Comparison of ENCODE assay signal across 23 cellular contexts in genomic region chr10:114310346-114310745, GRCh38.
"Had no signal": no experiment of that assay in that cellular context is flagged by ENCODE, and none has a peak within 500 bp of the region (broad histone marks: within the 10 kb centered on the region; RNA-seq: fewer than 3 reads in every experiment).

No MANE protein-coding gene starts in this region.

- H3K27me3 Mint-ChIP-seq: activated B cell treated with CpG ODN at 0.5 μM for 24 hours; activated CD4-positive, alpha-beta T cell treated with anti-CD3 and anti-CD28 coated beads for 36 hours; activated T-cell treated with anti-CD3 and anti-CD28 coated beads, Interleukin-2, amount 50 U/mL, for 24 hours; activated T-helper 17 cell treated with anti-CD3 and anti-CD28 coated beads, Interleukin-2, amount 50 U/mL, for 72 hours had no signal

- ATAC-seq: activated CD4-positive, alpha-beta T cell treated with anti-CD3 and anti-CD28 coated beads for 36 hours; activated naive CD4-positive, alpha-beta T cell treated with anti-CD3 and anti-CD28 coated beads, Interleukin-2, amount 50 U/mL, for 72 hours; activated T-helper 17 cell treated with anti-CD3 and anti-CD28 coated beads, Interleukin-2, amount 50 U/mL, for 72 hours; effector memory CD8-positive, alpha-beta T cell; mucosa of descending colon had no signal

- H3K9me3 Mint-ChIP-seq: activated B cell treated with CpG ODN at 0.5 μM for 24 hours; activated naive CD4-positive, alpha-beta T cell treated with anti-CD3 and anti-CD28 coated beads, Interleukin-2, amount 50 U/mL, for 72 hours; activated T-cell treated with anti-CD3 and anti-CD28 coated beads, Interleukin-2, amount 50 U/mL, for 24 hours; activated T-helper 17 cell treated with anti-CD3 and anti-CD28 coated beads, Interleukin-2, amount 50 U/mL, for 72 hours; brain; effector memory CD8-positive, alpha-beta T cell; nephron progenitor cell had no signal

- H3K27ac Mint-ChIP-seq: activated B cell treated with CpG ODN at 0.5 μM for 24 hours; activated CD4-positive, alpha-beta T cell treated with anti-CD3 and anti-CD28 coated beads for 36 hours; activated naive CD4-positive, alpha-beta T cell treated with anti-CD3 and anti-CD28 coated beads, Interleukin-2, amount 50 U/mL, for 72 hours; activated T-cell treated with anti-CD3 and anti-CD28 coated beads, Interleukin-2, amount 50 U/mL, for 24 hours; activated T-helper 17 cell treated with anti-CD3 and anti-CD28 coated beads, Interleukin-2, amount 50 U/mL, for 72 hours; effector memory CD8-positive, alpha-beta T cell; nephron progenitor cell had no signal

- H3K27ac ChIP-seq: esophagus muscularis mucosa had no signal

- H3K27me3 ChIP-seq: esophagus muscularis mucosa had no signal

- H3K4me1 Mint-ChIP-seq: activated B cell treated with CpG ODN at 0.5 μM for 24 hours; activated CD4-positive, alpha-beta T cell treated with anti-CD3 and anti-CD28 coated beads for 36 hours; activated T-helper 17 cell treated with anti-CD3 and anti-CD28 coated beads, Interleukin-2, amount 50 U/mL, for 72 hours had no signal

- DNase-seq: activated B cell treated with CpG ODN at 0.5 μM for 24 hours; activated CD4-positive, alpha-beta T cell treated with anti-CD3 and anti-CD28 coated beads for 36 hours; activated CD4-positive, alpha-beta T cell treated with anti-CD3 and anti-CD28 coated beads, Interleukin-2, amount 50 U/mL, for 4 hours; activated CD8-positive, alpha-beta memory T cell treated with anti-CD3 and anti-CD28 coated beads for 24 hours; activated CD8-positive, alpha-beta memory T cell treated with anti-CD3 and anti-CD28 coated beads, Interleukin-2, amount 50 U/mL, for 4 hours; activated T-cell treated with anti-CD3 and anti-CD28 coated beads, Interleukin-2, amount 50 U/mL, for 24 hours; caudate nucleus; effector memory CD8-positive, alpha-beta T cell; glutamatergic neuron; hippocampal formation; mesendoderm; mucosa of descending colon; nephron progenitor cell; occipital lobe; posterior cingulate gyrus; stimulated activated CD4-positive, alpha-beta T cell treated with anti-CD3 and anti-CD28 coated beads, Interleukin-4, amount 100 ng/mL, for 1 hour; stimulated activated naive CD4-positive, alpha-beta T cell treated with Interleukin-2 at 50 U/mL for 16 hours; T-helper 1 cell; T-helper 9 cell had no signal

- H3K4me3 ChIP-seq: esophagus muscularis mucosa, mucosa of descending colon had no signal

- H3K36me3 Mint-ChIP-seq: activated naive CD4-positive, alpha-beta T cell treated with anti-CD3 and anti-CD28 coated beads, Interleukin-2, amount 50 U/mL, for 72 hours; brain had no signal

- H3K9me3 ChIP-seq: esophagus muscularis mucosa, mucosa of descending colon had no signal

- H3K4me3 Mint-ChIP-seq: activated B cell treated with CpG ODN at 0.5 μM for 24 hours; activated CD4-positive, alpha-beta T cell treated with anti-CD3 and anti-CD28 coated beads for 36 hours; activated T-cell treated with anti-CD3 and anti-CD28 coated beads, Interleukin-2, amount 50 U/mL, for 24 hours; activated T-helper 17 cell treated with anti-CD3 and anti-CD28 coated beads, Interleukin-2, amount 50 U/mL, for 72 hours; brain; effector memory CD8-positive, alpha-beta T cell; nephron progenitor cell had no signal
